13 cellular contexts compared by ENCODE assay signal in the genomic region with DNA sequence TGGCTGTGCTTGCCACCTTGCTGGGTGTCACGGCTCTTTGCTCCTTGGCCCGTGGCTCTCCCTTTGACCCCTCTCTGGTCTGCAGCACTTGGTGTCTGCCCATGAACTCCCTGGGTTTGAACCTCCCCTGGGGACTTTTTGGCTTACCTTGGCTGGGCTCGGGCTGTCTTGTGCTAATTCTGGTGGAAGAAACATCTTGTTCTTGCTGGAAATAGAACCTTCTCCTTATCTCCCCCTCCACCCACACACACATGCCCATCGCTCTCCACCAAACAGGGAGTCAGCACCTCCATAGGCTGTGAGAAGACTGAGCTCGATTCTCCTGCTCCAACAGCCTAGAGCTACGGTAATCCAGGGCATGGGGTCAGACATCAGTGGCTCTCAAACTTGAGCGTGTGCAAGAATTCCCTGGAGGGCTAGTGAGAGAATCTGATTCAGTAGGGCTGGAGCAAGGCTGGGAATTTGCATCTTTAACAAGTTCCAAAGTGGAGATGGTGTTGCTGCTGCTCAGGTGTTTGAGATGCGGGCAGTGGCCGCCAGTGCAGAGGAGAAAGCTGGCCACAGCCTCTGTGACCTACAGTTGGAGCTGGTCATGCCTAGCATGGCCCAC.
DNase-seq lines count a peak whose midpoint lies in the region; ATAC-seq, FAIRE-seq and TF ChIP-seq lines count a peak whose summit lies in the region.
"Had no signal": no experiment of that assay in that cellular context is flagged by ENCODE, and none has a peak within 500 bp of the region (broad histone marks: within the 10 kb centered on the region; RNA-seq: fewer than 3 reads in every experiment).

No MANE protein-coding gene starts in this region.

- H3K9me3 ChIP-seq in Caco-2 (no peaks in the 10 kb centered on the region), testis (no peaks in the 10 kb centered on the region), pancreas (no peaks in the 10 kb centered on the region), PC-9 (ENCODE audit: insufficient read depth, low read depth) (no peaks in the 10 kb centered on the region)
- H3K9me3 ChIP-seq: SJCRH30 had no signal

- no peaks in the 10 kb centered on the region for H3K9me2 ChIP-seq in PC-9 (ENCODE audit: insufficient read depth)

- no peak overlapping the region for H3K4me2 ChIP-seq in PC-9

- POLR2A ChIA-PET in Caco-2 (lab: Charles Lee): no interaction called here
- POLR2A ChIA-PET in PC-9 (lab: Charles Lee; ENCODE audit: unreplicated experiment): no interaction called here

- FAIRE-seq in pancreas (lab: Jason Lieb, UNC): no peak

- no peak for ATAC-seq in pancreas

- CTCF ChIA-PET in Caco-2 (lab: Charles Lee): interaction anchor here (1.4 kb wide), 1 partner anchor 13 kb away, joined by 3 read pairs; no protein-coding TSS in a partner anchor
- CTCF ChIA-PET in PC-9 (lab: Charles Lee): no interaction called here

- no peaks in the 10 kb centered on the region for H3K9me3 Mint-ChIP-seq in Caco-2 (ENCODE audit: unreplicated experiment)
- H3K9me3 Mint-ChIP-seq: H9 had no signal

- DNase-seq in Caco-2 (no peak), NCI-H69 (lab: John Stamatoyannopoulos, UW) (peak; percentile 16), erythroblast (lab: John Stamatoyannopoulos, UW) (peak; percentile 59 to 76), testis (peak; percentile 43), pancreas (no peak), PC-9 (no peak), NCI-H1048 (lab: John Stamatoyannopoulos, UW) (no peak)
- DNase-seq: DMS53, H9, NCI-H187 treated with DMSO at 0.1 percent for 48 hours, NCI-H446 treated with DMSO at 0.1 percent for 48 hours, NCI-H774, SJCRH30 had no signal

- no peak overlapping the region for H3K4me3 ChIP-seq in Caco-2 (ENCODE audit: low read depth, low read length)
- H3K4me3 ChIP-seq in testis: no peak overlapping the region
- no peak overlapping the region for H3K4me3 ChIP-seq in pancreas
- no peak overlapping the region for H3K4me3 ChIP-seq in PC-9
- H3K4me3 ChIP-seq: SJCRH30 had no signal

- TF ChIP-seq CTCF in Caco-2 (IDR thresholded peaks at IDR 0.05; ENCODE audit: insufficient read depth in 1 of 2, low read depth in 1 of 2, low read length in 1 of 2, severe bottlenecking in 1 of 2, unreplicated experiment in 1 of 2): no peak
- no peak for TF ChIP-seq CTCF in testis (IDR thresholded peaks at IDR 0.05)
- no peak for TF ChIP-seq CTCF in pancreas (IDR thresholded peaks at IDR 0.05)
- TF ChIP-seq CTCF in PC-9 (conservative IDR thresholded peaks at IDR 0.05): no peak

- WGBS in testis, 2 donors: 48 to 53% methylated on average over 7 to 9 of the region's 9 CpGs
- WGBS in pancreas, 2 donors: 68 to 83% methylated on average over 9 of the region's 9 CpGs

- no peaks in the 10 kb centered on the region for H3K79me2 ChIP-seq in PC-9 (ENCODE audit: low read depth)

- BruUV-seq in Caco-2 (replicated peaks; lab: Mats Ljungman, UMichigan) (no TSS peak), PC-9 (replicated peaks; lab: Mats Ljungman, UMichigan) (no TSS peak)

- no peaks in the 10 kb centered on the region for H4K20me1 ChIP-seq in PC-9 (ENCODE audit: insufficient read depth)

- H2AFZ ChIP-seq in PC-9: no peak overlapping the region

- H3K27me3 ChIP-seq in Caco-2 (replicated peaks; ENCODE audit: control insufficient read depth, insufficient read depth, low read length) (no peaks in the 10 kb centered on the region), testis (no peaks in the 10 kb centered on the region), pancreas (no peaks in the 10 kb centered on the region), PC-9 (ENCODE audit: insufficient read depth, low read depth) (no peaks in the 10 kb centered on the region)
- H3K27me3 ChIP-seq: SJCRH30 had no signal

- H3K4me1 ChIP-seq in Caco-2 (peaks cover 16% of the 10 kb centered on the region), testis (peaks cover 11% of the 10 kb centered on the region), pancreas (no peaks in the 10 kb centered on the region), PC-9 (replicated peaks; ENCODE audit: insufficient read depth) (no peaks in the 10 kb centered on the region)
- H3K4me1 ChIP-seq: SJCRH30 had no signal

- intact Hi-C loops in Caco-2 (cut with micrococcal nuclease; ENCODE audit: unreplicated experiment) (no loop called here), testis (cut with DNase I; ENCODE audit: low total_unique reads) (no loop called here), pancreas (cut with DNase I) (no loop called here), PC-9 (cut with micrococcal nuclease; ENCODE audit: unreplicated experiment) (no loop called here)

- H3K36me3 ChIP-seq in Caco-2 (ENCODE audit: control insufficient read depth, insufficient read depth, low read length): no peaks in the 10 kb centered on the region
- H3K36me3 ChIP-seq in testis (ENCODE audit: low read depth, missing control alignments): no peaks in the 10 kb centered on the region
- H3K36me3 ChIP-seq in pancreas: no peaks in the 10 kb centered on the region
- H3K36me3 ChIP-seq in PC-9 (ENCODE audit: low read depth): no peaks in the 10 kb centered on the region
- H3K36me3 ChIP-seq: SJCRH30 had no signal

- TF ChIP-seq POLR2A in erythroblast (IDR thresholded peaks at IDR 0.05; ENCODE audit: low read length) (peak; percentile 37), testis (IDR thresholded peaks at IDR 0.05) (no peak)

- H3K27ac ChIP-seq in testis (no peak overlapping the region), pancreas (no peak overlapping the region), PC-9 (no peak overlapping the region)
- H3K27ac ChIP-seq: SJCRH30 had no signal

- no peak overlapping the region for H3K4me3 Mint-ChIP-seq in Caco-2 (ENCODE audit: unreplicated experiment)
- H3K4me3 Mint-ChIP-seq: H9 had no signal

- peak overlapping the region; percentile 54 for H3K27ac Mint-ChIP-seq in Caco-2 (ENCODE audit: unreplicated experiment)

- peaks cover 15% of the 10 kb centered on the region for H3K4me1 Mint-ChIP-seq in Caco-2 (ENCODE audit: low read depth, unreplicated experiment)

- H3F3A ChIP-seq in PC-9 (ENCODE audit: insufficient read depth, low read depth): no peaks in the 10 kb centered on the region

- no peaks in the 10 kb centered on the region for H3K36me3 Mint-ChIP-seq in Caco-2 (ENCODE audit: insufficient read depth, unreplicated experiment)

- no peaks in the 10 kb centered on the region for H3K27me3 Mint-ChIP-seq in Caco-2 (ENCODE audit: insufficient read depth, unreplicated experiment)

Comparison
In these comparisons a context has a peak if more than half of its experiments do, and no peak if none do; other contexts are left out.
1. DNase-seq: peak in NCI-H69 (single experiment), erythroblast (2 of 2) and testis (single experiment); none in Caco-2 (0 of 2), pancreas (0 of 6), PC-9 (0 of 2) and NCI-H1048 (single experiment).